In the genomic region with DNA sequence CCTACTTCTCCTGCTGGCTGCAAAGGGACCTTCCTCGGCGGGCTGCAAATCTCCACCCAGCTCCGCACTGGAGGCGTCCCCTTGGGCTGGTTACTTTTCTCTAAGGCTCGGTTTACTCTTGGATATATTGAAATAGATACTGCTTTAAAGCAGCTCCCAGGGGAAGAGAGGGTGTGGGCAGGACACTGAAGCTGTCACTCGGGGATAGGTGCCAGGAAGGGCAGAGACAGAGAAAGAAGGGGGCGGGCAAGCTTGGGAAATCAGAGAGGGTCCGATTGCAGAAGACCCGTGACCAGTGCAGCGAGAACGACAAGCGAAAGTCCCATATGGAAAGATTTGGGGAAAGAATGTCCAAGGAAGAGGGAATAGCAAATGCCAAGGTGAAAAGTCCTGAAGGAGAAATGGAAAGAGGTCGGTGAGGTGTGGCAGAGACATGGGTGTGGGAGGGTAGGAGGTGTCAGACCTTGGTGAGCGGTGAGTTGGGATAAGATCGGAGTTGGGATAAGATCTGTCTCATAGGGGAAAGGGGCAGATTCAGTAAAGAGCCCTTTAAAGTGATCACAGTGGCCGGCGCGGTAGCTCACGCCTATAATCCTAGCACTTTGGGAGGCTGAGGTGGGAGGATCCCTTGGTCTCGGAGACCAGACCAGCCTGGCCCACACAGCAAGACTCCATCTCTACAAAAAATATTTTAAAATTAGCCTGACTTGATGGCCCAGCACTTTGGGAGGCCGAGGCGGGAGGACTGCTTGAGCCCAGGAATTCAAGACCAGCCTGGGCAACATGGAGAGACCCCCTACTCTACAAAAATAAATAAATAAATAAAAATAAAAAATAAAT, we compare ENCODE assay signal across 1 cellular context.
TF ChIP-seq lines count a peak whose summit lies in the region.

No MANE protein-coding gene starts in this region.

TF ChIP-seq in HepG2, 621 proteins besides CTCF, POLR2A, EP300 and RAD21 (continued from another document):
- TF ChIP-seq, protein P1, sequence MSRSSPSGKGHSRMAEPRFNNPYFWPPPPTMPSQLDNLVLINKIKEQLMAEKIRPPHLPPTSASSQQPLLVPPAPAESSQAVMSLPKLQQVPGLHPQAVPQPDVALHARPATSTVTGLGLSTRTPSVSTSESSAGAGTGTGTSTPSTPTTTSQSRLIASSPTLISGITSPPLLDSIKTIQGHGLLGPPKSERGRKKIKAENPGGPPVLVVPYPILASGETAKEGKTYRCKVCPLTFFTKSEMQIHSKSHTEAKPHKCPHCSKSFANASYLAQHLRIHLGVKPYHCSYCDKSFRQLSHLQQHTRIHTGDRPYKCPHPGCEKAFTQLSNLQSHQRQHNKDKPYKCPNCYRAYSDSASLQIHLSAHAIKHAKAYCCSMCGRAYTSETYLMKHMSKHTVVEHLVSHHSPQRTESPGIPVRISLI (CRISPR knock-in tag; IDR thresholded peaks at IDR 0.05; ENCODE audit: borderline replicate concordance), result no peak
- TF ChIP-seq HOXA5 (CRISPR knock-in tag; IDR thresholded peaks at IDR 0.05), result no peak
- no peak for TF ChIP-seq TRAFD1 (CRISPR knock-in tag; IDR thresholded peaks at IDR 0.05; ENCODE audit: borderline replicate concordance)
